In the genomic region with DNA sequence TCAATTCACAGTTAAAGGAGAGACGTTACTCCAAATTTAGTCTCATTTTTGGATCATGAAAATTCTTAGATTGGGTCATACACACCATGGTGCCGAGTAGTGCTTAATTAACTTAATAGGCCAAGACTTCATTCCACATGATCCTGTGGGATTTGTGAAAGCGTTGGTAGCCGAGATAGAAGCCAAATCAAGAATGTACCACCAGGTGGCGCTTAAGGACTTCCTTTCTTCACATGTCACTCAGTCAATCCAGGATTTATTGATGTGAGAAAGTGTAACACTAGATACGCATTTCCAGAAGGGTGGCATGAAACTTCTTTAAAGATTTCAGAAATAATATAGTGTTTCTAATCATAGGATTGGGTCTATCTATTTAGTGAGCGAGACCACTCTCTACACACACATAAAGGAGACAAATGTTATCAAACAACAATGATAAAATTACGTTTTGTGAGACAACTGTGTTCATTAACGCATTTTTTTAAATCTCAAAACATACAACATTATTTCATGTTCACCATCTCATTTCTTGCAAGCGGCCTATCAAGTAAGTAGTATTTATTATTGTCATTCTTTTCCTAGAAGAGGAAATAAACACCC, we compare ENCODE assay signal across 1 cellular context.
TF ChIP-seq lines count a peak whose summit lies in the region.

No MANE protein-coding gene starts in this region.

TF ChIP-seq in SK-N-SH, 30 proteins besides CTCF, POLR2A, EP300 and RAD21 (continued from another document):
- TF ChIP-seq, protein P1, sequence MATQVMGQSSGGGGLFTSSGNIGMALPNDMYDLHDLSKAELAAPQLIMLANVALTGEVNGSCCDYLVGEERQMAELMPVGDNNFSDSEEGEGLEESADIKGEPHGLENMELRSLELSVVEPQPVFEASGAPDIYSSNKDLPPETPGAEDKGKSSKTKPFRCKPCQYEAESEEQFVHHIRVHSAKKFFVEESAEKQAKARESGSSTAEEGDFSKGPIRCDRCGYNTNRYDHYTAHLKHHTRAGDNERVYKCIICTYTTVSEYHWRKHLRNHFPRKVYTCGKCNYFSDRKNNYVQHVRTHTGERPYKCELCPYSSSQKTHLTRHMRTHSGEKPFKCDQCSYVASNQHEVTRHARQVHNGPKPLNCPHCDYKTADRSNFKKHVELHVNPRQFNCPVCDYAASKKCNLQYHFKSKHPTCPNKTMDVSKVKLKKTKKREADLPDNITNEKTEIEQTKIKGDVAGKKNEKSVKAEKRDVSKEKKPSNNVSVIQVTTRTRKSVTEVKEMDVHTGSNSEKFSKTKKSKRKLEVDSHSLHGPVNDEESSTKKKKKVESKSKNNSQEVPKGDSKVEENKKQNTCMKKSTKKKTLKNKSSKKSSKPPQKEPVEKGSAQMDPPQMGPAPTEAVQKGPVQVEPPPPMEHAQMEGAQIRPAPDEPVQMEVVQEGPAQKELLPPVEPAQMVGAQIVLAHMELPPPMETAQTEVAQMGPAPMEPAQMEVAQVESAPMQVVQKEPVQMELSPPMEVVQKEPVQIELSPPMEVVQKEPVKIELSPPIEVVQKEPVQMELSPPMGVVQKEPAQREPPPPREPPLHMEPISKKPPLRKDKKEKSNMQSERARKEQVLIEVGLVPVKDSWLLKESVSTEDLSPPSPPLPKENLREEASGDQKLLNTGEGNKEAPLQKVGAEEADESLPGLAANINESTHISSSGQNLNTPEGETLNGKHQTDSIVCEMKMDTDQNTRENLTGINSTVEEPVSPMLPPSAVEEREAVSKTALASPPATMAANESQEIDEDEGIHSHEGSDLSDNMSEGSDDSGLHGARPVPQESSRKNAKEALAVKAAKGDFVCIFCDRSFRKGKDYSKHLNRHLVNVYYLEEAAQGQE (IDR thresholded peaks at IDR 0.05; ENCODE audit: low read depth, low read length): no peak
- TF ChIP-seq, protein P2, sequence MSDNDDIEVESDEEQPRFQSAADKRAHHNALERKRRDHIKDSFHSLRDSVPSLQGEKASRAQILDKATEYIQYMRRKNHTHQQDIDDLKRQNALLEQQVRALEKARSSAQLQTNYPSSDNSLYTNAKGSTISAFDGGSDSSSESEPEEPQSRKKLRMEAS (IDR thresholded peaks at IDR 0.05; ENCODE audit: low read depth): no peak
- TF ChIP-seq ELF1 (IDR thresholded peaks at IDR 0.05): no peak
- TF ChIP-seq, protein P3, sequence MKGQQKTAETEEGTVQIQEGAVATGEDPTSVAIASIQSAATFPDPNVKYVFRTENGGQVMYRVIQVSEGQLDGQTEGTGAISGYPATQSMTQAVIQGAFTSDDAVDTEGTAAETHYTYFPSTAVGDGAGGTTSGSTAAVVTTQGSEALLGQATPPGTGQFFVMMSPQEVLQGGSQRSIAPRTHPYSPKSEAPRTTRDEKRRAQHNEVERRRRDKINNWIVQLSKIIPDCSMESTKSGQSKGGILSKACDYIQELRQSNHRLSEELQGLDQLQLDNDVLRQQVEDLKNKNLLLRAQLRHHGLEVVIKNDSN (IDR thresholded peaks at IDR 0.05; ENCODE audit: borderline replicate concordance, low read depth): no peak
- TF ChIP-seq, protein P4, sequence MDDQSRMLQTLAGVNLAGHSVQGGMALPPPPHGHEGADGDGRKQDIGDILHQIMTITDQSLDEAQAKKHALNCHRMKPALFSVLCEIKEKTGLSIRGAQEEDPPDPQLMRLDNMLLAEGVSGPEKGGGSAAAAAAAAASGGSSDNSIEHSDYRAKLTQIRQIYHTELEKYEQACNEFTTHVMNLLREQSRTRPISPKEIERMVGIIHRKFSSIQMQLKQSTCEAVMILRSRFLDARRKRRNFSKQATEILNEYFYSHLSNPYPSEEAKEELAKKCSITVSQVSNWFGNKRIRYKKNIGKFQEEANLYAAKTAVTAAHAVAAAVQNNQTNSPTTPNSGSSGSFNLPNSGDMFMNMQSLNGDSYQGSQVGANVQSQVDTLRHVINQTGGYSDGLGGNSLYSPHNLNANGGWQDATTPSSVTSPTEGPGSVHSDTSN (IDR thresholded peaks at IDR 0.05): peak; percentile 46
- TF ChIP-seq SMC3 (IDR thresholded peaks at IDR 0.05; ENCODE audit: low read depth, low read length): peak; percentile 62; the same call in 1 of the 2 replicates
